In genomic region chr1:1373493-1374067, GRCh38 we compare ENCODE assay signal across 9 cellular contexts. TPM values are rescaled to one million over a fixed set of nuclear protein-coding genes. Genes with fewer than 3 reads are reported as not detected.
A peak's percentile ranks its signal among the peaks of the same experiment; 100 is the strongest.
DNase-seq lines count a peak whose midpoint lies in the region; ATAC-seq and TF ChIP-seq lines count a peak whose summit lies in the region.
"Had no signal": no experiment of that assay in that cellular context is flagged by ENCODE, and none has a peak within 500 bp of the region (broad histone marks: within the 10 kb centered on the region; RNA-seq: fewer than 3 reads in every experiment).

No MANE protein-coding gene starts in this region.

- H3K9me3 ChIP-seq in RWPE2 (ENCODE audit: severe bottlenecking) (no peaks in the 10 kb centered on the region), esophagus squamous epithelium (no peaks in the 10 kb centered on the region), parathyroid adenoma (ENCODE audit: control insufficient read depth, low read length) (no peaks in the 10 kb centered on the region)
- H3K9me3 ChIP-seq: mucosa of descending colon had no signal

- H3K79me2 ChIP-seq in parathyroid adenoma, result no peaks in the 10 kb centered on the region

- WGBS in esophagus squamous epithelium, 2 donors, result 46 to 81% methylated on average over 6 to 17 of the region's 26 CpGs

- intact Hi-C loops in Calu3 (cut with micrococcal nuclease; ENCODE audit: unreplicated experiment), result no loop called here
- intact Hi-C loops in esophagus squamous epithelium (cut with DNase I), result no loop called here

- no TSS peak for BruUV-seq in Calu3 (replicated peaks; lab: Mats Ljungman, UMichigan)

- peak overlapping the region; percentile 75 for H3K4me3 Mint-ChIP-seq in Calu3 (ENCODE audit: low read depth, unreplicated experiment)

- H3K4me1 ChIP-seq in RWPE2 (ENCODE audit: insufficient read depth, poor library complexity, severe bottlenecking) (peaks cover 4% of the 10 kb centered on the region), esophagus squamous epithelium (peaks cover 26 to 56% (median 38%) of the 10 kb centered on the region in 3 donors), parathyroid adenoma (no peaks in the 10 kb centered on the region)

- ATAC-seq in RWPE2 (ENCODE audit: low read depth) (no peak), HG03469 (IDR thresholded peaks at IDR 0.05; ENCODE audit: unreplicated experiment) (no peak), HG03039 (IDR thresholded peaks at IDR 0.05; ENCODE audit: unreplicated experiment) (no peak)
- ATAC-seq: mucosa of descending colon had no signal

- H3K27ac Mint-ChIP-seq in Calu3 (ENCODE audit: unreplicated experiment), result no peak overlapping the region

- no peak overlapping the region for H2AFZ ChIP-seq in parathyroid adenoma

- H3K27me3 ChIP-seq in RWPE2 (ENCODE audit: insufficient read depth, poor library complexity, severe bottlenecking) (no peaks in the 10 kb centered on the region), esophagus squamous epithelium (no peaks in the 10 kb centered on the region), parathyroid adenoma (ENCODE audit: control insufficient read depth, insufficient read depth, low read length) (no peaks in the 10 kb centered on the region)

- H3K36me3 ChIP-seq in RWPE2 (ENCODE audit: low read depth), result peaks cover 8% of the 10 kb centered on the region
- H3K36me3 ChIP-seq in esophagus squamous epithelium, result peaks cover 0 to 20% (median 0%) of the 10 kb centered on the region in 3 donors
- H3K36me3 ChIP-seq in parathyroid adenoma (ENCODE audit: control insufficient read depth, insufficient read depth, low read length), result no peaks in the 10 kb centered on the region

- CTCF ChIA-PET in Calu3 (lab: Charles Lee), result interaction anchor here (0.7 kb wide), 1 partner anchor 105 kb away, joined by 3 read pairs; no protein-coding TSS in a partner anchor

- TF ChIP-seq CTCF in Calu3 (IDR thresholded peaks at IDR 0.05; ENCODE audit: unreplicated experiment) (no peak), RWPE2 (IDR thresholded peaks at IDR 0.05; ENCODE audit: poor library complexity, severe bottlenecking) (no peak), esophagus squamous epithelium (IDR thresholded peaks at IDR 0.05) (no peak), parathyroid adenoma (IDR thresholded peaks at IDR 0.05) (no peak)

- H3K4me3 ChIP-seq in RWPE2 (ENCODE audit: severe bottlenecking) (peak overlapping the region; percentile 78), esophagus squamous epithelium (peak overlapping the region; percentile 85 to 100 (median 96)), parathyroid adenoma (ENCODE audit: low read depth, low read length) (no peak overlapping the region)

- H3K27ac ChIP-seq in RWPE2 (ENCODE audit: poor library complexity, severe bottlenecking), result peak overlapping the region; percentile 63
- H3K27ac ChIP-seq in esophagus squamous epithelium, result peak overlapping the region in 2 of 4 donors; percentile 95 to 97
- no peak overlapping the region for H3K27ac ChIP-seq in parathyroid adenoma

- no peak for TF ChIP-seq POLR2A in esophagus squamous epithelium (IDR thresholded peaks at IDR 0.05)

- H3K4me1 Mint-ChIP-seq in Calu3 (ENCODE audit: low read depth, unreplicated experiment), result no peaks in the 10 kb centered on the region

- H3K4me2 ChIP-seq in parathyroid adenoma (ENCODE audit: low read length), result peak overlapping the region; percentile 92

- peaks cover 24% of the 10 kb centered on the region for H3K36me3 Mint-ChIP-seq in Calu3 (ENCODE audit: insufficient read depth, unreplicated experiment)

- no peaks in the 10 kb centered on the region for H3K9me3 Mint-ChIP-seq in Calu3 (ENCODE audit: low read depth, unreplicated experiment)

- H3K27me3 Mint-ChIP-seq in Calu3 (ENCODE audit: unreplicated experiment), result no peaks in the 10 kb centered on the region

- no peak for DNase-seq in Calu3
- DNase-seq in RWPE2 (ENCODE audit: low spot score), result no peak
- no peak for DNase-seq in esophagus squamous epithelium (lab: John Stamatoyannopoulos, UW)
- no peak for DNase-seq in kidney glomerular epithelial cell (lab: John Stamatoyannopoulos, UW)
- no peak for DNase-seq in SHP77 treated with DMSO at 0.1 percent for 48 hours (lab: John Stamatoyannopoulos, UW)

- no peak overlapping the region for H3K9ac ChIP-seq in parathyroid adenoma

RNA-seq across cellular contexts. Expression of gene AURKAIP1, which starts 1.4 kb away (rescaled TPM):
- total RNA-seq in Calu3 (2022) (98.9 and 107 TPM in 2 replicates), esophagus squamous epithelium (100 to 1,000 TPM in 3 of 4 donors, 10 to 100 TPM in 1; 92.7 to 134 (median 123) TPM)

RNA-seq across cellular contexts. Expression of gene MXRA8, which starts 15.2 kb away (rescaled TPM):
- not detected in 2 replicates for total RNA-seq in Calu3 (2022)
- total RNA-seq in esophagus squamous epithelium, result 10 to 100 TPM in 2 of 4 donors, 1 to 10 TPM in 1, under 1 TPM in 1; 0.45 to 33.8 (median 12.8) TPM

RNA-seq across cellular contexts. Expression of gene DVL1, which starts 24.4 kb away (rescaled TPM):
- 83.9 and 90.9 TPM in 2 replicates for total RNA-seq in Calu3 (2022)
- 100 to 1,000 TPM in 1 of 4 donors, 10 to 100 TPM in 3; 63.5 to 111 (median 88.0) TPM for total RNA-seq in esophagus squamous epithelium

RNA-seq across cellular contexts. Expression of gene CCNL2, which starts 25.6 kb away (rescaled TPM):
- 166 and 172 TPM in 2 replicates for total RNA-seq in Calu3 (2022)
- total RNA-seq in esophagus squamous epithelium, result 100 to 1,000 TPM in 2 of 4 donors, 10 to 100 TPM in 2; 42.5 to 213 (median 104) TPM

RNA-seq across cellular contexts. Expression of gene MRPL20, which starts 33.5 kb away (rescaled TPM):
- total RNA-seq in Calu3 (2022) (81.2 and 99.1 TPM in 2 replicates), esophagus squamous epithelium (100 to 1,000 TPM in 3 of 4 donors, 10 to 100 TPM in 1; 98.0 to 157 (median 116) TPM)
